In the genomic region with DNA sequence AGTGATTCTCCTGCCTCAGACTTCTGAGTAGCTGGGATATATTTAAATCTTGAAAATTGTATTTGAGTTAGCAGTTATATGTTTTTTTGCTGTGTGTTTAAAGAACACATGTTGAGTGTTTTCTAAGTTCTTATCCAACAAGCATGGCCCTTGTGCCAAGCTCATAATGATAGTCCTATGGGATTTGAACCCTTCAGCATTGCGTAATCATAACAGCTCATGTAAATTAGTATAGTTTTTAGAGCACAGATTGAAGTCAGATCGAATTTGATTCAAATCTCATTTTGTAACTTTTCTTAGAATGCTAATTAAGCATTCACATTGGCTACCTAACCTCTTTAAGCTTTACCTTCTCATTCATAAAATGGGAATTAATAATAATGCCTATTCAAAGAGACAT, we compare ENCODE assay signal across 4 cellular contexts.
TF ChIP-seq lines count a peak whose summit lies in the region.

No MANE protein-coding gene starts in this region.

TF ChIP-seq in HepG2, 621 proteins besides CTCF, POLR2A, EP300 and RAD21:
- TF ChIP-seq CEBPB (IDR thresholded peaks at IDR 0.05; ENCODE audit: borderline replicate concordance, low read depth, low read length), result peak; percentile 85
- no peak for TF ChIP-seq ONECUT2 (CRISPR knock-in tag; IDR thresholded peaks at IDR 0.05)
- TF ChIP-seq ZNF839 (CRISPR knock-in tag; IDR thresholded peaks at IDR 0.05; ENCODE audit: borderline replicate concordance), result no peak

TF ChIP-seq in Ishikawa, 13 proteins besides CTCF, POLR2A, EP300 and RAD21:
- TF ChIP-seq TCF12 (IDR thresholded peaks at IDR 0.05; ENCODE audit: low read depth), result no peak
- no peak for TF ChIP-seq FOXM1 (IDR thresholded peaks at IDR 0.05; ENCODE audit: borderline replicate concordance, low read depth)
- TF ChIP-seq CEBPB (IDR thresholded peaks at IDR 0.05), result peak; percentile 65; the same call in 1 of the 2 replicates
- TF ChIP-seq, protein P1, sequence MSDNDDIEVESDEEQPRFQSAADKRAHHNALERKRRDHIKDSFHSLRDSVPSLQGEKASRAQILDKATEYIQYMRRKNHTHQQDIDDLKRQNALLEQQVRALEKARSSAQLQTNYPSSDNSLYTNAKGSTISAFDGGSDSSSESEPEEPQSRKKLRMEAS (IDR thresholded peaks at IDR 0.05), result no peak
- TF ChIP-seq YY1 (IDR thresholded peaks at IDR 0.05; ENCODE audit: low read depth), result no peak
TF ChIP-seq in Ishikawa: peak in this region for 1.

TF ChIP-seq in H1, 55 proteins besides CTCF, POLR2A, EP300 and RAD21:
- no peak for TF ChIP-seq HDAC6 (IDR thresholded peaks at IDR 0.05; ENCODE audit: low read depth, low read length)
- TF ChIP-seq CEBPB (IDR thresholded peaks at IDR 0.05; ENCODE audit: low read depth, low read length), result peak; percentile 84; the same call in 1 of the 2 replicates

TF ChIP-seq in HEK293T, 16 proteins besides CTCF, POLR2A, EP300 and RAD21:
- TF ChIP-seq FOXK2 (IDR thresholded peaks at IDR 0.05) (no peak), SP1 (IDR thresholded peaks at IDR 0.05) (no peak), FOXM1 (IDR thresholded peaks at IDR 0.05; ENCODE audit: borderline replicate concordance) (no peak), ZNF384 (IDR thresholded peaks at IDR 0.05) (no peak), FOXA1 (IDR thresholded peaks at IDR 0.05) (no peak), LEF1 (IDR thresholded peaks at IDR 0.05; ENCODE audit: borderline replicate concordance) (no peak), CTBP1 (IDR thresholded peaks at IDR 0.05; ENCODE audit: borderline replicate concordance) (no peak), SUZ12 (IDR thresholded peaks at IDR 0.05) (no peak), ARNT (IDR thresholded peaks at IDR 0.05) (no peak), NFRKB (IDR thresholded peaks at IDR 0.05) (no peak)
- TF ChIP-seq, protein P2, sequence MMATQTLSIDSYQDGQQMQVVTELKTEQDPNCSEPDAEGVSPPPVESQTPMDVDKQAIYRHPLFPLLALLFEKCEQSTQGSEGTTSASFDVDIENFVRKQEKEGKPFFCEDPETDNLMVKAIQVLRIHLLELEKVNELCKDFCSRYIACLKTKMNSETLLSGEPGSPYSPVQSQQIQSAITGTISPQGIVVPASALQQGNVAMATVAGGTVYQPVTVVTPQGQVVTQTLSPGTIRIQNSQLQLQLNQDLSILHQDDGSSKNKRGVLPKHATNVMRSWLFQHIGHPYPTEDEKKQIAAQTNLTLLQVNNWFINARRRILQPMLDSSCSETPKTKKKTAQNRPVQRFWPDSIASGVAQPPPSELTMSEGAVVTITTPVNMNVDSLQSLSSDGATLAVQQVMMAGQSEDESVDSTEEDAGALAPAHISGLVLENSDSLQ (IDR thresholded peaks at IDR 0.05), result no peak
TF ChIP-seq in HEK293T: peak in this region for 0.
